Comparison of ENCODE assay signal across 1 cellular context in genomic region chr16:25014500-25015147, GRCh38.
A peak's percentile ranks its signal among the peaks of the same experiment; 100 is the strongest.
TF ChIP-seq lines count a peak whose summit lies in the region.

No MANE protein-coding gene starts in this region.

TF ChIP-seq in HEK293, 187 proteins besides CTCF, POLR2A, EP300 and RAD21 (continued from another document):
- TF ChIP-seq TSHZ1 (tag by site-specific recombination; IDR thresholded peaks at IDR 0.05; ENCODE audit: borderline replicate concordance) = no peak
- TF ChIP-seq TRIM28 (IDR thresholded peaks at IDR 0.05; ENCODE audit: borderline replicate concordance, low read length) = no peak
- no peak for TF ChIP-seq ZNF37A (tag by site-specific recombination; IDR thresholded peaks at IDR 0.05)
- peak; percentile 95 for TF ChIP-seq ZNF600 (tag by site-specific recombination; IDR thresholded peaks at IDR 0.05)
- no peak for TF ChIP-seq OVOL3 (tag by site-specific recombination; IDR thresholded peaks at IDR 0.05)
- TF ChIP-seq TCF7L2 (IDR thresholded peaks at IDR 0.05; ENCODE audit: borderline replicate concordance, low read depth, low read length) = no peak
- TF ChIP-seq ZNF133 (tag by site-specific recombination; IDR thresholded peaks at IDR 0.05) = no peak
- peak; percentile 90 for TF ChIP-seq ZNF341 (tag by site-specific recombination; IDR thresholded peaks at IDR 0.05; ENCODE audit: low read depth)
- TF ChIP-seq ZNF18 (tag by site-specific recombination; IDR thresholded peaks at IDR 0.05) = no peak
- no peak for TF ChIP-seq ZNF404 (tag by site-specific recombination; IDR thresholded peaks at IDR 0.05)
- no peak for TF ChIP-seq ZBTB44 (tag by site-specific recombination; IDR thresholded peaks at IDR 0.05)
- peak; percentile 51; the same call in 1 of the 2 replicates for TF ChIP-seq ZEB2 (tag by site-specific recombination; IDR thresholded peaks at IDR 0.05)
- TF ChIP-seq ZNF501 (tag by site-specific recombination; IDR thresholded peaks at IDR 0.05) = no peak
- TF ChIP-seq, protein P1, sequence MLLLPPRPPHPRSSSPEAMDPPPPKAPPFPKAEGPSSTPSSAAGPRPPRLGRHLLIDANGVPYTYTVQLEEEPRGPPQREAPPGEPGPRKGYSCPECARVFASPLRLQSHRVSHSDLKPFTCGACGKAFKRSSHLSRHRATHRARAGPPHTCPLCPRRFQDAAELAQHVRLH (tag by site-specific recombination; IDR thresholded peaks at IDR 0.05) = no peak
- TF ChIP-seq KLF8 (tag by site-specific recombination; IDR thresholded peaks at IDR 0.05) = peak; percentile 23; the same call in 1 of the 2 replicates
- no peak for TF ChIP-seq ZNF701 (tag by site-specific recombination; IDR thresholded peaks at IDR 0.05)
